ENCODE assay signal across 7 cellular contexts in genomic region chr20:45306431-45306982, GRCh38. TPM values are rescaled to one million over a fixed set of nuclear protein-coding genes. Genes with fewer than 3 reads are reported as not detected.
DNase-seq lines count a peak whose midpoint lies in the region; ATAC-seq, FAIRE-seq and TF ChIP-seq lines count a peak whose summit lies in the region.

Gene RBPJL (plus strand): TSS chr20:45306840. CDS start chr20:45306923, 83 bp downstream.

- H3K27ac Mint-ChIP-seq in H9, result peak within 1 kb of the TSS in 1 of 3 experiments; percentile 19; a peak in 1 of 7 replicates
- no peak within 1 kb of the TSS for H3K27ac Mint-ChIP-seq in activated CD4-positive, alpha-beta T cell treated with anti-CD3 and anti-CD28 coated beads for 36 hours

- peaks cover 2% of the 10 kb centered on the region for H3K23me2 ChIP-seq in H9 (ENCODE audit: insufficient read length, low read depth, low read length, poor library complexity, severe bottlenecking)

- no peak within 1 kb of the TSS for H3K4ac ChIP-seq in H9 (ENCODE audit: low read depth, low read length)

- no peak within 1 kb of the TSS for H4K5ac ChIP-seq in H9 (ENCODE audit: insufficient read length, low read depth, low read length)

- H3T11ph ChIP-seq in H9 (ENCODE audit: low read length), result no peak within 1 kb of the TSS

- WGBS in H9 (ENCODE audit: extremely low coverage, insufficient read length, low lambda C conversion rate), result no CpG with 5 or more reads among the region's 41 CpGs

- H3K14ac ChIP-seq in H9 (ENCODE audit: insufficient read depth, low read length), result no peak within 1 kb of the TSS

- no peak for FAIRE-seq in endothelial cell of umbilical vein (lab: Jason Lieb, UNC)

- H3K4me1 ChIP-seq in H9 (ENCODE audit: insufficient read depth, low read length) (no peaks in the 10 kb centered on the region), endothelial cell of umbilical vein (ENCODE audit: control insufficient read depth, extremely low read depth, insufficient read depth, low read length) (no peaks in the 10 kb centered on the region)

- CTCF ChIA-PET in activated CD4-positive, alpha-beta T cell treated with anti-CD3 and anti-CD28 coated beads for 36 hours (lab: Charles Lee), result interaction anchor here (1.1 kb wide), 1 partner anchor 12 kb away, joined by 4 read pairs; no protein-coding TSS in a partner anchor
- CTCF ChIA-PET in endothelial cell of umbilical vein (lab: Charles Lee), result interaction anchor here (1.0 kb wide), 1 partner anchor 130 kb away, joined by 4 read pairs; no protein-coding TSS in a partner anchor

- no peak within 1 kb of the TSS for H2AFZ ChIP-seq in H9 (ENCODE audit: low read length)
- H2AFZ ChIP-seq in endothelial cell of umbilical vein (ENCODE audit: low read depth, low read length), result peak within 1 kb of the TSS; percentile 34

- no peak within 1 kb of the TSS for H4K91ac ChIP-seq in H9 (ENCODE audit: insufficient read length, low read depth, low read length)

- H3K18ac ChIP-seq in H9 (ENCODE audit: insufficient read length, low read depth, low read length), result no peak within 1 kb of the TSS

- dilution Hi-C loops in endothelial cell of umbilical vein (cut with MboI; ENCODE audit: extremely low pct_ligation_motif_present, low sequenced_read_pairs), result no loop called here

- H3K23ac ChIP-seq in H9 (ENCODE audit: insufficient read length, low read depth, low read length), result no peak within 1 kb of the TSS

- intact Hi-C loops in activated CD4-positive, alpha-beta T cell treated with anti-CD3 and anti-CD28 coated beads for 36 hours (cut with DNase I, micrococcal nuclease), result no loop called here
- intact Hi-C loops in endothelial cell of umbilical vein (cut with micrococcal nuclease), result no loop called here

- H3K56ac ChIP-seq in H9 (ENCODE audit: insufficient read length, low read depth, low read length), result no peak within 1 kb of the TSS

- H3K79me2 ChIP-seq in H9 (ENCODE audit: insufficient read depth, low read length), result no peaks in the 10 kb centered on the region
- H3K79me2 ChIP-seq in endothelial cell of umbilical vein (ENCODE audit: control insufficient read depth, insufficient read depth, low read length), result no peaks in the 10 kb centered on the region

- BruUV-seq in endothelial cell of umbilical vein (replicated peaks; lab: Mats Ljungman, UMichigan), result no TSS peak

- H4K8ac ChIP-seq in H9 (replicated peaks; ENCODE audit: insufficient read length, low read depth, low read length), result no peak within 1 kb of the TSS

- TF ChIP-seq CTCF in H9 (conservative IDR thresholded peaks at IDR 0.05) (peak; percentile 99), endothelial cell of umbilical vein (IDR thresholded peaks at IDR 0.05; ENCODE audit: extremely low read depth in 1 of 2, insufficient read depth in 1 of 2, low read depth in 1 of 2, low read length in 2 of 2) (peak; percentile 91 to 95)

- H3K27me3 Mint-ChIP-seq in H9 (ENCODE audit: low read depth), result peaks cover 30% of the 10 kb centered on the region
- peaks cover 46% of the 10 kb centered on the region for H3K27me3 Mint-ChIP-seq in activated CD4-positive, alpha-beta T cell treated with anti-CD3 and anti-CD28 coated beads for 36 hours

- POLR2A ChIA-PET in activated CD4-positive, alpha-beta T cell treated with anti-CD3 and anti-CD28 coated beads for 36 hours (lab: Charles Lee), result no interaction called here
- POLR2A ChIA-PET in endothelial cell of umbilical vein (lab: Charles Lee), result no interaction called here

- no peak within 1 kb of the TSS for H3K4me3 ChIP-seq in endothelial cell of umbilical vein (replicated peaks in 1 of 3; ENCODE audit: insufficient read depth in 1 of 3, low read depth in 1 of 3, low read length in 3 of 3)

- H3K9me3 ChIP-seq in H9 (ENCODE audit: control insufficient read depth, low read depth, low read length) (no peaks in the 10 kb centered on the region), endothelial cell of umbilical vein (replicated peaks; ENCODE audit: control insufficient read depth, insufficient read depth, low read length) (no peaks in the 10 kb centered on the region)

- H2AK5ac ChIP-seq in H9 (ENCODE audit: insufficient read length, low read length), result no peak within 1 kb of the TSS

- no peaks in the 10 kb centered on the region for H3K27me3 ChIP-seq in H9 (ENCODE audit: insufficient read depth, low read length)
- peaks cover 15 to 26% of the 10 kb centered on the region in 2 experiments for H3K27me3 ChIP-seq in endothelial cell of umbilical vein (ENCODE audit: control insufficient read depth in 2 of 2, insufficient read depth in 2 of 2, low read length in 2 of 2)

- H3K4me3 Mint-ChIP-seq in H9, result no peak within 1 kb of the TSS
- no peak within 1 kb of the TSS for H3K4me3 Mint-ChIP-seq in activated CD4-positive, alpha-beta T cell treated with anti-CD3 and anti-CD28 coated beads for 36 hours

- no peak within 1 kb of the TSS for H2BK12ac ChIP-seq in H9 (ENCODE audit: insufficient read length, low read depth, low read length)

- H2BK15ac ChIP-seq in H9 (ENCODE audit: low read depth, low read length), result no peak within 1 kb of the TSS

- H3K27ac ChIP-seq in H9 (ENCODE audit: insufficient read length, low read depth, low read length) (no peak within 1 kb of the TSS), endothelial cell of umbilical vein (ENCODE audit: insufficient read depth, low read depth, low read length) (no peak within 1 kb of the TSS)

- H3K4me2 ChIP-seq in H9 (ENCODE audit: insufficient read depth, insufficient read length, low read length) (peak within 1 kb of the TSS; percentile 4), endothelial cell of umbilical vein (ENCODE audit: insufficient read depth, low read length) (no peak within 1 kb of the TSS)

- no peaks in the 10 kb centered on the region for H3K9me1 ChIP-seq in endothelial cell of umbilical vein (replicated peaks; ENCODE audit: control insufficient read depth, extremely low read depth, insufficient read depth, low read length)

- H3K36me3 ChIP-seq in endothelial cell of umbilical vein (ENCODE audit: control insufficient read depth in 2 of 2, extremely low read depth in 1 of 2, insufficient read depth in 2 of 2, low read length in 2 of 2), result no peaks in the 10 kb centered on the region

- H3K4me1 Mint-ChIP-seq in H9, result peaks cover 10 to 26% of the 10 kb centered on the region in 2 experiments
- H3K4me1 Mint-ChIP-seq in activated CD4-positive, alpha-beta T cell treated with anti-CD3 and anti-CD28 coated beads for 36 hours, result peaks cover 27% of the 10 kb centered on the region

- H2BK5ac ChIP-seq in H9 (ENCODE audit: insufficient read length, low read length), result no peak within 1 kb of the TSS

- peaks cover 4 to 6% of the 10 kb centered on the region in 2 experiments; a peak in 3 of 5 replicates for H3K9me3 Mint-ChIP-seq in H9
- no peaks in the 10 kb centered on the region for H3K9me3 Mint-ChIP-seq in activated CD4-positive, alpha-beta T cell treated with anti-CD3 and anti-CD28 coated beads for 36 hours (ENCODE audit: low read depth)

- no peak for TF ChIP-seq POLR2A in endothelial cell of umbilical vein (IDR thresholded peaks at IDR 0.05; ENCODE audit: low read depth, low read length)

- no peak within 1 kb of the TSS for H2BK20ac ChIP-seq in H9 (ENCODE audit: low read depth, low read length, poor library complexity, severe bottlenecking)

- H3K79me1 ChIP-seq in H9 (ENCODE audit: insufficient read depth, low read depth, low read length, poor library complexity, severe bottlenecking), result no peaks in the 10 kb centered on the region

- DNase-seq in H9 (peak; percentile 71), endothelial cell of umbilical vein (ENCODE audit: low read depth, low spot score) (no peak), retina (peak; percentile 55), HCEC 1CT (no peak), NCI-H187 treated with DMSO at 0.1 percent for 48 hours (lab: John Stamatoyannopoulos, UW) (no peak), NCI-H526 treated with DMSO at 0.1 percent for 48 hours (lab: John Stamatoyannopoulos, UW) (no peak)
- peak; percentile 72 for DNase-seq in activated CD4-positive, alpha-beta T cell treated with anti-CD3 and anti-CD28 coated beads for 36 hours

- no peaks in the 10 kb centered on the region for H3K36me3 Mint-ChIP-seq in H9 (ENCODE audit: insufficient read depth in 1 of 3, low read depth in 3 of 3)
- no peaks in the 10 kb centered on the region for H3K36me3 Mint-ChIP-seq in activated CD4-positive, alpha-beta T cell treated with anti-CD3 and anti-CD28 coated beads for 36 hours (ENCODE audit: low read depth)

- no peak within 1 kb of the TSS for H2BK120ac ChIP-seq in H9 (ENCODE audit: low read depth, low read length, poor library complexity, severe bottlenecking)

- no peaks in the 10 kb centered on the region for H4K20me1 ChIP-seq in H9 (ENCODE audit: control insufficient read depth, insufficient read depth, insufficient read length)
- no peaks in the 10 kb centered on the region for H4K20me1 ChIP-seq in endothelial cell of umbilical vein (replicated peaks; ENCODE audit: control insufficient read depth, extremely low read depth, insufficient read depth, low read length)

- ATAC-seq in activated CD4-positive, alpha-beta T cell treated with anti-CD3 and anti-CD28 coated beads for 36 hours, result no peak

- H3K9ac ChIP-seq in H9 (ENCODE audit: extremely low read depth, insufficient read length, low read length), result no peak within 1 kb of the TSS
- H3K9ac ChIP-seq in endothelial cell of umbilical vein (replicated peaks; ENCODE audit: extremely low read depth, insufficient read depth, low read length), result no peak within 1 kb of the TSS

TF ChIP-seq in endothelial cell of umbilical vein, 7 proteins besides CTCF, POLR2A, EP300 and RAD21 (continues in another document):
- no peak for TF ChIP-seq EZH2 (IDR thresholded peaks at IDR 0.05; ENCODE audit: borderline replicate concordance, low read depth, low read length, severe bottlenecking)
- no peak for TF ChIP-seq POLR2AphosphoS5 (IDR thresholded peaks at IDR 0.05; ENCODE audit: insufficient read depth, low read depth, low read length)
- no peak for TF ChIP-seq GATA2 (IDR thresholded peaks at IDR 0.05; ENCODE audit: insufficient read depth, insufficient read length, low read depth, low read length)
- TF ChIP-seq JUN (IDR thresholded peaks at IDR 0.05; ENCODE audit: borderline replicate concordance, insufficient read depth, insufficient read length, low read depth), result no peak
- no peak for TF ChIP-seq MYC (IDR thresholded peaks at IDR 0.05; ENCODE audit: low read depth, low read length)

RNA-seq across cellular contexts. Expression of gene RBPJL, which starts in this region (rescaled TPM):
- total RNA-seq in H9 (2021) (0.28 TPM in 1 of 2 replicates, not detected in the other), endothelial cell of umbilical vein (not detected in 2 replicates)
- not detected for total RNA-seq in activated CD4-positive, alpha-beta T cell treated with anti-CD3 and anti-CD28 coated beads for 36 hours
- polyA plus RNA-seq in endothelial cell of umbilical vein, result not detected in 2 replicates
- not detected in 2 replicates for polyA plus RNA-seq in endothelial cell of umbilical vein (2011; cell fraction: cytosol; rRNA removed)
- not detected in 2 replicates for polyA plus RNA-seq in endothelial cell of umbilical vein (2011; cell fraction: nucleus; rRNA removed)
- not detected in 2 replicates for polyA plus RNA-seq in endothelial cell of umbilical vein (2012)
- not detected in 2 replicates for polyA minus RNA-seq in endothelial cell of umbilical vein
- polyA minus RNA-seq in endothelial cell of umbilical vein (2011; cell fraction: cytosol; rRNA and poly(A)+ RNA removed), result not detected
- not detected in 2 replicates for polyA minus RNA-seq in endothelial cell of umbilical vein (2011; cell fraction: nucleus; rRNA and poly(A)+ RNA removed)

Comparison
In these comparisons a context has a peak if more than half of its experiments do, and no peak if none do; other contexts are left out.
1. Peak in DNase-seq and H3K4me2 ChIP-seq in H9; RNA of the gene not detected or under 1 TPM.
2. Peak in DNase-seq in activated CD4-positive, alpha-beta T cell treated with anti-CD3 and anti-CD28 coated beads for 36 hours; RNA of the gene not detected or under 1 TPM.